ENCODE assay signal across 19 cellular contexts in genomic region chr10:131546086-131546810, GRCh38.
"Had no signal": no experiment of that assay in that cellular context is flagged by ENCODE, and none has a peak within 500 bp of the region (broad histone marks: within the 10 kb centered on the region; RNA-seq: fewer than 3 reads in every experiment).

No MANE protein-coding gene starts in this region.

- ATAC-seq: activated CD4-positive, alpha-beta T cell treated with anti-CD3 and anti-CD28 coated beads for 36 hours; effector memory CD8-positive, alpha-beta T cell; heart right ventricle; T-helper 17 cell had no signal

- H3K36me3 Mint-ChIP-seq: activated CD4-positive, alpha-beta memory T cell treated with anti-CD3 and anti-CD28 coated beads for 36 hours had no signal

- H3K9me3 ChIP-seq: heart right ventricle, sigmoid colon, thoracic aorta had no signal

- FAIRE-seq: astrocyte, bronchial epithelial cell, frontal cortex, keratinocyte had no signal

- H3K27ac Mint-ChIP-seq: activated CD4-positive, alpha-beta memory T cell treated with anti-CD3 and anti-CD28 coated beads for 36 hours; activated CD4-positive, alpha-beta T cell treated with anti-CD3 and anti-CD28 coated beads for 36 hours; activated T-cell treated with anti-CD3 and anti-CD28 coated beads, Interleukin-2, amount 50 U/mL, for 24 hours; effector memory CD8-positive, alpha-beta T cell; nephron; T-helper 17 cell had no signal

- H3K4me3 ChIP-seq: heart right ventricle, sigmoid colon, thoracic aorta had no signal

- H3K4me3 Mint-ChIP-seq: activated CD4-positive, alpha-beta memory T cell treated with anti-CD3 and anti-CD28 coated beads for 36 hours; activated CD4-positive, alpha-beta T cell treated with anti-CD3 and anti-CD28 coated beads for 36 hours; activated T-cell treated with anti-CD3 and anti-CD28 coated beads, Interleukin-2, amount 50 U/mL, for 24 hours; effector memory CD8-positive, alpha-beta T cell; nephron; T-helper 17 cell had no signal

- H3K36me3 ChIP-seq: heart right ventricle, sigmoid colon, thoracic aorta had no signal

- H3K9me3 Mint-ChIP-seq: activated CD4-positive, alpha-beta memory T cell treated with anti-CD3 and anti-CD28 coated beads for 36 hours; activated T-cell treated with anti-CD3 and anti-CD28 coated beads, Interleukin-2, amount 50 U/mL, for 24 hours; effector memory CD8-positive, alpha-beta T cell; nephron had no signal

- H3K4me1 ChIP-seq: heart right ventricle, sigmoid colon had no signal

- H3K27ac ChIP-seq: epithelial cell of prostate, heart right ventricle, sigmoid colon, thoracic aorta had no signal

- DNase-seq: activated CD4-positive, alpha-beta memory T cell treated with anti-CD3 and anti-CD28 coated beads for 36 hours; activated CD4-positive, alpha-beta T cell treated with anti-CD3 and anti-CD28 coated beads for 36 hours; activated effector memory CD4-positive, alpha-beta T cell treated with Interleukin-2 at 50 U/mL for 16 hours; activated naive CD4-positive, alpha-beta T cell treated with anti-CD3 and anti-CD28 coated beads, Interleukin-2, amount 50 U/mL, for 16 hours; activated T-cell treated with anti-CD3 and anti-CD28 coated beads, Interleukin-2, amount 50 U/mL, for 24 hours; dermis blood vessel endothelial cell; effector memory CD8-positive, alpha-beta T cell; heart right ventricle; occipital lobe; sigmoid colon; stimulated activated CD4-positive, alpha-beta T cell treated with anti-CD3 and anti-CD28 coated beads, Interleukin-1b, Interleukin-23, amount 100 ng/mL, for 48 hours; T-helper 17 cell had no signal

- H3K4me1 Mint-ChIP-seq: activated CD4-positive, alpha-beta T cell treated with anti-CD3 and anti-CD28 coated beads for 36 hours; nephron; T-helper 17 cell had no signal
